ENCODE assay signal across 17 cellular contexts in genomic region chr7:155224116-155224811, GRCh38.
A peak's percentile ranks its signal among the peaks of the same experiment; 100 is the strongest.
DNase-seq lines count a peak whose midpoint lies in the region; ATAC-seq, FAIRE-seq and TF ChIP-seq lines count a peak whose summit lies in the region.
"Had no signal": no experiment of that assay in that cellular context is flagged by ENCODE, and none has a peak within 500 bp of the region (broad histone marks: within the 10 kb centered on the region; RNA-seq: fewer than 3 reads in every experiment).

No MANE protein-coding gene starts in this region.

- no peak for ATAC-seq in aorta (ENCODE audit: low FRiP score)
- ATAC-seq in heart right ventricle: no peak
- ATAC-seq: activated T-cell treated with anti-CD3 and anti-CD28 coated beads, Interleukin-2, amount 50 U/mL, for 4 hours; CD8-positive, alpha-beta T cell had no signal

- FAIRE-seq in GM19239 (lab: Jason Lieb, UNC): no peak
- FAIRE-seq: A204.1, H54 had no signal

- H3K27ac ChIP-seq in breast epithelium: peak overlapping the region in 1 of 2 donors; percentile 45
- H3K27ac ChIP-seq in epithelial cell of prostate: peak overlapping the region; percentile 24
- no peak overlapping the region for H3K27ac ChIP-seq in aorta (ENCODE audit: low read depth in 1 of 2, low read length in 2 of 2)
- no peak overlapping the region for H3K27ac ChIP-seq in heart right ventricle
- H3K27ac ChIP-seq: esophagus muscularis mucosa, HL-60, skin epidermis had no signal

- H3K27me3 ChIP-seq in breast epithelium: peaks cover 0 to 10% of the 10 kb centered on the region in 2 donors
- H3K27me3 ChIP-seq in aorta (ENCODE audit: control insufficient read depth in 1 of 2, insufficient read depth in 2 of 2, low read length in 1 of 2): no peaks in the 10 kb centered on the region
- H3K27me3 ChIP-seq in heart right ventricle: peaks cover 0 to 28% (median 16%) of the 10 kb centered on the region in 7 donors

- H3K4me3 ChIP-seq in breast epithelium: no peak overlapping the region
- no peak overlapping the region for H3K4me3 ChIP-seq in aorta (ENCODE audit: low read length in 2 of 2)
- no peak overlapping the region for H3K4me3 ChIP-seq in heart right ventricle
- H3K4me3 ChIP-seq: esophagus muscularis mucosa, skin epidermis had no signal

- H3K36me3 ChIP-seq in breast epithelium: no peaks in the 10 kb centered on the region
- no peaks in the 10 kb centered on the region for H3K36me3 ChIP-seq in aorta (ENCODE audit: control insufficient read depth in 1 of 2, insufficient read depth in 2 of 2, low read length in 1 of 2)
- no peaks in the 10 kb centered on the region for H3K36me3 ChIP-seq in heart right ventricle
- H3K36me3 ChIP-seq: esophagus muscularis mucosa had no signal

- TF ChIP-seq CTCF in MCF 10A (IDR thresholded peaks at IDR 0.05; ENCODE audit: unreplicated experiment) (no peak), breast epithelium (IDR thresholded peaks at IDR 0.05) (peak in 1 of 3 donors; percentile 30), heart right ventricle (IDR thresholded peaks at IDR 0.05) (no peak)

- H3K4me3 Mint-ChIP-seq in MCF 10A (ENCODE audit: unreplicated experiment): no peak overlapping the region
- H3K4me3 Mint-ChIP-seq: activated T-cell treated with anti-CD3 and anti-CD28 coated beads, Interleukin-2, amount 50 U/mL, for 4 hours; CD8-positive, alpha-beta T cell had no signal

- H3K4me1 Mint-ChIP-seq in MCF 10A (ENCODE audit: insufficient read depth, unreplicated experiment): peaks cover 15% of the 10 kb centered on the region

- H3K27me3 Mint-ChIP-seq in MCF 10A (ENCODE audit: insufficient read depth, unreplicated experiment): no peaks in the 10 kb centered on the region

- H3K4me1 ChIP-seq in breast epithelium (peaks cover 0 to 9% of the 10 kb centered on the region in 2 donors), aorta (ENCODE audit: control insufficient read depth in 1 of 2, insufficient read depth in 2 of 2, low read length in 2 of 2) (no peaks in the 10 kb centered on the region), heart right ventricle (no peaks in the 10 kb centered on the region)
- H3K4me1 ChIP-seq: esophagus muscularis mucosa had no signal

- 77 to 80% methylated on average over 12 of the region's 12 CpGs for WGBS in aorta, 2 donors
- WGBS in heart right ventricle, 2 donors: 65 to 67% methylated on average over 12 of the region's 12 CpGs

- H3K36me3 Mint-ChIP-seq in MCF 10A (ENCODE audit: insufficient read depth, unreplicated experiment): no peaks in the 10 kb centered on the region
- H3K36me3 Mint-ChIP-seq: CD8-positive, alpha-beta T cell had no signal

- H3K27ac Mint-ChIP-seq in MCF 10A (ENCODE audit: low read depth, unreplicated experiment): peak overlapping the region; percentile 21
- H3K27ac Mint-ChIP-seq: CD8-positive, alpha-beta T cell had no signal

- no peaks in the 10 kb centered on the region for H3K9me3 ChIP-seq in breast epithelium
- H3K9me3 ChIP-seq in aorta (ENCODE audit: control insufficient read depth, low read length): no peaks in the 10 kb centered on the region
- H3K9me3 ChIP-seq in heart right ventricle: no peaks in the 10 kb centered on the region
- H3K9me3 ChIP-seq: esophagus muscularis mucosa had no signal

- DNase-seq in MCF 10A (ENCODE audit: unreplicated experiment): peak; percentile 30
- no peak for DNase-seq in breast epithelium (ENCODE audit: low spot score in 2 of 2)
- peak; percentile 88 for DNase-seq in NCI-H748 (lab: John Stamatoyannopoulos, UW; ENCODE audit: unreplicated experiment)
- peak; percentile 29 for DNase-seq in epithelial cell of prostate (ENCODE audit: low read depth, low spot score)
- peak; percentile 3 to 21 for DNase-seq in aorta
- DNase-seq in GM19239 (ENCODE audit: insufficient read length, low spot score): no peak
- no peak for DNase-seq in OCI-M2 (lab: John Stamatoyannopoulos, UW; ENCODE audit: unreplicated experiment)
- no peak for DNase-seq in heart right ventricle
- DNase-seq: activated T-cell treated with anti-CD3 and anti-CD28 coated beads, Interleukin-2, amount 50 U/mL, for 4 hours; CD8-positive, alpha-beta T cell; NCI-H226; substantia nigra had no signal

- no peaks in the 10 kb centered on the region for H3K9me3 Mint-ChIP-seq in MCF 10A (ENCODE audit: unreplicated experiment)
- H3K9me3 Mint-ChIP-seq: activated T-cell treated with anti-CD3 and anti-CD28 coated beads, Interleukin-2, amount 50 U/mL, for 4 hours; CD8-positive, alpha-beta T cell had no signal

- intact Hi-C loops in MCF 10A (cut with micrococcal nuclease) (no loop called here), breast epithelium (cut with DNase I; ENCODE audit: low total_unique reads) (no loop called here), aorta (cut with DNase I) (no loop called here), heart right ventricle (cut with DNase I) (no loop called here)

- POLR2A ChIA-PET in MCF 10A (lab: Yijun Ruan, JAX): interaction anchor here (1.0 to 1.6 kb wide), 3 partner anchors 33 to 73 kb away, joined by 3 to 5 read pairs (median 4); partner anchors contain the start of gene INSIG1

- CTCF ChIA-PET in MCF 10A (lab: Yijun Ruan, JAX): interaction anchor here (0.6 to 1.7 kb wide), 4 partner anchors 9 to 126 kb away, joined by 3 to 6 read pairs (median 4); no protein-coding TSS in a partner anchor

- no TSS peak for BruUV-seq in MCF 10A (replicated peaks; lab: Mats Ljungman, UMichigan)

- no peak for TF ChIP-seq POLR2A in breast epithelium (IDR thresholded peaks at IDR 0.05)

Comparison
In these comparisons a context has a peak if more than half of its experiments do, and no peak if none do; other contexts are left out.
1. DNase-seq: peak in MCF 10A (single experiment), NCI-H748 (single experiment), epithelial cell of prostate (single experiment) and aorta (2 of 2); none in breast epithelium (0 of 2), GM19239 (single experiment), OCI-M2 (single experiment) and heart right ventricle (0 of 2).